14 cellular contexts compared by ENCODE assay signal in genomic region chr4:110310795-110311194, GRCh38.
DNase-seq lines count a peak whose midpoint lies in the region; ATAC-seq and TF ChIP-seq lines count a peak whose summit lies in the region.
"Had no signal": no experiment of that assay in that cellular context is flagged by ENCODE, and none has a peak within 500 bp of the region (broad histone marks: within the 10 kb centered on the region; RNA-seq: fewer than 3 reads in every experiment).

No MANE protein-coding gene starts in this region.

- ATAC-seq in GM19463 (IDR thresholded peaks at IDR 0.05; ENCODE audit: unreplicated experiment) (peak; percentile 76), HG03159 (IDR thresholded peaks at IDR 0.05; ENCODE audit: unreplicated experiment) (peak; percentile 84)
- ATAC-seq: psoas muscle had no signal

- no peaks in the 10 kb centered on the region for H3K9me3 ChIP-seq in OCI-LY3 (ENCODE audit: insufficient read depth, low read length)
- no peaks in the 10 kb centered on the region for H3K9me3 ChIP-seq in testis
- no peaks in the 10 kb centered on the region for H3K9me3 ChIP-seq in ovary
- H3K9me3 ChIP-seq: psoas muscle, thoracic aorta had no signal

- no peaks in the 10 kb centered on the region for H4K20me1 ChIP-seq in OCI-LY3 (ENCODE audit: insufficient read depth, low read length)

- TF ChIP-seq POLR2A in testis (IDR thresholded peaks at IDR 0.05) (no peak), ovary (IDR thresholded peaks at IDR 0.05) (no peak)

- H3K79me2 ChIP-seq in OCI-LY3 (ENCODE audit: low read length) = no peaks in the 10 kb centered on the region

- H3K27me3 ChIP-seq in OCI-LY3 (ENCODE audit: low read depth, low read length) (no peaks in the 10 kb centered on the region), testis (no peaks in the 10 kb centered on the region), ovary (no peaks in the 10 kb centered on the region)

- H3K27ac ChIP-seq in OCI-LY3 (ENCODE audit: low read length) (no peak overlapping the region), testis (no peak overlapping the region), ovary (no peak overlapping the region)
- H3K27ac ChIP-seq: psoas muscle, thoracic aorta had no signal

- DNase-seq in testis (no peak), ovary (no peak), SHP77 treated with DMSO at 0.1 percent for 48 hours (lab: John Stamatoyannopoulos, UW) (no peak), HPDE6-E6E7 (ENCODE audit: extremely low spot score) (no peak)
- DNase-seq: aorta; Calu3; effector CD8-positive, alpha-beta T cell; mammary epithelial cell; NCI-H446; psoas muscle had no signal

- TF ChIP-seq EP300 in ovary (IDR thresholded peaks at IDR 0.05) = no peak

- WGBS in testis, 2 donors = 81 to 88% methylated on average over 1 of the region's 1 CpG
- 67 to 79% (median 77%) methylated on average over 1 of the region's 1 CpG for WGBS in ovary, 3 donors

- no peak overlapping the region for H2AFZ ChIP-seq in OCI-LY3 (ENCODE audit: low read depth, low read length)

- peak overlapping the region; percentile 45 for H3K4me3 ChIP-seq in OCI-LY3 (ENCODE audit: low read length)
- H3K4me3 ChIP-seq in testis = no peak overlapping the region
- H3K4me3 ChIP-seq in ovary = no peak overlapping the region
- H3K4me3 ChIP-seq: psoas muscle, thoracic aorta had no signal

- TF ChIP-seq CTCF in OCI-LY3 (IDR thresholded peaks at IDR 0.05; ENCODE audit: low read depth, low read length) (no peak), testis (IDR thresholded peaks at IDR 0.05) (no peak), ovary (IDR thresholded peaks at IDR 0.05) (no peak)

- no peak overlapping the region for H3K9ac ChIP-seq in OCI-LY3 (ENCODE audit: low read length)

- intact Hi-C loops in testis (cut with DNase I; ENCODE audit: low total_unique reads) (no loop called here), ovary (cut with DNase I) (no loop called here)

- peaks cover 23% of the 10 kb centered on the region for H3K4me1 ChIP-seq in OCI-LY3 (ENCODE audit: low read length)
- no peaks in the 10 kb centered on the region for H3K4me1 ChIP-seq in testis
- no peaks in the 10 kb centered on the region for H3K4me1 ChIP-seq in ovary (ENCODE audit: insufficient read depth)
- H3K4me1 ChIP-seq: psoas muscle had no signal

- no peaks in the 10 kb centered on the region for H3K36me3 ChIP-seq in OCI-LY3 (replicated peaks; ENCODE audit: low read depth, low read length)
- H3K36me3 ChIP-seq in testis (ENCODE audit: low read depth, missing control alignments) = no peaks in the 10 kb centered on the region
- H3K36me3 ChIP-seq in ovary = no peaks in the 10 kb centered on the region
- H3K36me3 ChIP-seq: thoracic aorta had no signal

- H3K4me2 ChIP-seq in OCI-LY3 (ENCODE audit: low read length) = peak overlapping the region; percentile 27
